ENCODE assay signal across 1 cellular context in genomic region chr20:23620670-23621386, GRCh38.
TF ChIP-seq lines count a peak whose summit lies in the region.
"Not testable (repeated sequence)": the region's sequence is repeated elsewhere in the genome, so short reads cannot be mapped to it uniquely, and the experiment has no call there.

No MANE protein-coding gene starts in this region.

TF ChIP-seq in HepG2, 621 proteins besides CTCF, POLR2A, EP300 and RAD21 (continued from another document and continues in another):
- 0 out of 2 replicates have a peak, but pooled peaks have one; percentile 64 for TF ChIP-seq ZNF720 (CRISPR knock-in tag; IDR thresholded peaks at IDR 0.05)
- TF ChIP-seq ZMYM4 (CRISPR knock-in tag; IDR thresholded peaks at IDR 0.05) = peak; percentile 90
- TF ChIP-seq DZIP1 (CRISPR knock-in tag; IDR thresholded peaks at IDR 0.05) = 0 out of 2 replicates have a peak, but pooled peaks have one; percentile 54
- peak; percentile 86 for TF ChIP-seq PITX1 (CRISPR knock-in tag; IDR thresholded peaks at IDR 0.05)
- not testable (repeated sequence) for TF ChIP-seq ATF7, FOXA1 (IDR thresholded peaks at IDR 0.05)
- 0 out of 2 replicates have a peak, but pooled peaks have one; percentile 38 for TF ChIP-seq ATF7 (CRISPR knock-in tag; IDR thresholded peaks at IDR 0.05)
- peak; percentile 65; the same call in 1 of the 2 replicates for TF ChIP-seq RCOR2 (CRISPR knock-in tag; IDR thresholded peaks at IDR 0.05)
- TF ChIP-seq, protein P1, sequence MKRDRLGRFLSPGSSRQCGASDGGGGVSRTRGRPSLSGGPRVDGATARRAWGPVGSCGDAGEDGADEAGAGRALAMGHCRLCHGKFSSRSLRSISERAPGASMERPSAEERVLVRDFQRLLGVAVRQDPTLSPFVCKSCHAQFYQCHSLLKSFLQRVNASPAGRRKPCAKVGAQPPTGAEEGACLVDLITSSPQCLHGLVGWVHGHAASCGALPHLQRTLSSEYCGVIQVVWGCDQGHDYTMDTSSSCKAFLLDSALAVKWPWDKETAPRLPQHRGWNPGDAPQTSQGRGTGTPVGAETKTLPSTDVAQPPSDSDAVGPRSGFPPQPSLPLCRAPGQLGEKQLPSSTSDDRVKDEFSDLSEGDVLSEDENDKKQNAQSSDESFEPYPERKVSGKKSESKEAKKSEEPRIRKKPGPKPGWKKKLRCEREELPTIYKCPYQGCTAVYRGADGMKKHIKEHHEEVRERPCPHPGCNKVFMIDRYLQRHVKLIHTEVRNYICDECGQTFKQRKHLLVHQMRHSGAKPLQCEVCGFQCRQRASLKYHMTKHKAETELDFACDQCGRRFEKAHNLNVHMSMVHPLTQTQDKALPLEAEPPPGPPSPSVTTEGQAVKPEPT (CRISPR knock-in tag; IDR thresholded peaks at IDR 0.05; ENCODE audit: low read depth) = 0 out of 2 replicates have a peak, but pooled peaks have one; percentile 49
- TF ChIP-seq, protein P2, sequence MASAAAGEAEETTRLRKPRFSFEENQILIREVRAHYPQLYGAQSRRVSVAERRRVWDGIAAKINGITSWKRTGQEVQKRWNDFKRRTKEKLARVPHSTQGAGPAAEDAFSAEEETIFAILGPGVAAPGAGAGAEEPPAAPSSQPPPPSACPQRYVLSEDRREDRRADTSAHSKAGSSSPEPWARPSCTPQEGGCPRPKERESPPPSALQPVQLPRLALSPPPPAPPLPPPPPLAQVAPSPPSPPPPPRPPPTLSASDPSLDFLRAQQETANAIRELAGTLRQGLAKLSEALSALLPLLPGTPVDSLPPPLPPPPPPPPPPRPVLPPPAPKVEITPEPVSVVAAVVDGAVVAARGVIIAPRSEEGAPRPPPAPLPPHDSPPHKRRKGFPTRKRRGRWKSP (CRISPR knock-in tag; IDR thresholded peaks at IDR 0.05) = 0 out of 2 replicates have a peak, but pooled peaks have one; percentile 56
- TF ChIP-seq, protein P3, sequence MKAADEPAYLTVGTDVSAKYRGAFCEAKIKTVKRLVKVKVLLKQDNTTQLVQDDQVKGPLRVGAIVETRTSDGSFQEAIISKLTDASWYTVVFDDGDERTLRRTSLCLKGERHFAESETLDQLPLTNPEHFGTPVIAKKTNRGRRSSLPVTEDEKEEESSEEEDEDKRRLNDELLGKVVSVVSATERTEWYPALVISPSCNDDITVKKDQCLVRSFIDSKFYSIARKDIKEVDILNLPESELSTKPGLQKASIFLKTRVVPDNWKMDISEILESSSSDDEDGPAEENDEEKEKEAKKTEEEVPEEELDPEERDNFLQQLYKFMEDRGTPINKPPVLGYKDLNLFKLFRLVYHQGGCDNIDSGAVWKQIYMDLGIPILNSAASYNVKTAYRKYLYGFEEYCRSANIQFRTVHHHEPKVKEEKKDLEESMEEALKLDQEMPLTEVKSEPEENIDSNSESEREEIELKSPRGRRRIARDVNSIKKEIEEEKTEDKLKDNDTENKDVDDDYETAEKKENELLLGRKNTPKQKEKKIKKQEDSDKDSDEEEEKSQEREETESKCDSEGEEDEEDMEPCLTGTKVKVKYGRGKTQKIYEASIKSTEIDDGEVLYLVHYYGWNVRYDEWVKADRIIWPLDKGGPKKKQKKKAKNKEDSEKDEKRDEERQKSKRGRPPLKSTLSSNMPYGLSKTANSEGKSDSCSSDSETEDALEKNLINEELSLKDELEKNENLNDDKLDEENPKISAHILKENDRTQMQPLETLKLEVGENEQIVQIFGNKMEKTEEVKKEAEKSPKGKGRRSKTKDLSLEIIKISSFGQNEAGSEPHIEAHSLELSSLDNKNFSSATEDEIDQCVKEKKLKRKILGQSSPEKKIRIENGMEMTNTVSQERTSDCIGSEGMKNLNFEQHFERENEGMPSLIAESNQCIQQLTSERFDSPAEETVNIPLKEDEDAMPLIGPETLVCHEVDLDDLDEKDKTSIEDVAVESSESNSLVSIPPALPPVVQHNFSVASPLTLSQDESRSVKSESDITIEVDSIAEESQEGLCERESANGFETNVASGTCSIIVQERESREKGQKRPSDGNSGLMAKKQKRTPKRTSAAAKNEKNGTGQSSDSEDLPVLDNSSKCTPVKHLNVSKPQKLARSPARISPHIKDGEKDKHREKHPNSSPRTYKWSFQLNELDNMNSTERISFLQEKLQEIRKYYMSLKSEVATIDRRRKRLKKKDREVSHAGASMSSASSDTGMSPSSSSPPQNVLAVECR (CRISPR knock-in tag; IDR thresholded peaks at IDR 0.05; ENCODE audit: borderline replicate concordance) = peak; percentile 57; the same call in 1 of the 2 replicates
- peak; percentile 68; the same call in 1 of the 2 replicates for TF ChIP-seq MEIS2 (CRISPR knock-in tag; IDR thresholded peaks at IDR 0.05)
- peak; percentile 91 for TF ChIP-seq ZNF792 (CRISPR knock-in tag; IDR thresholded peaks at IDR 0.05)
- 0 out of 2 replicates have a peak, but pooled peaks have one; percentile 30 for TF ChIP-seq PHF8 (CRISPR knock-in tag; IDR thresholded peaks at IDR 0.05)
- TF ChIP-seq EEA1 (CRISPR knock-in tag; IDR thresholded peaks at IDR 0.05; ENCODE audit: borderline replicate concordance) = 0 out of 2 replicates have a peak, but pooled peaks have one; percentile 30
- 0 out of 2 replicates have a peak, but pooled peaks have one; percentile 37 for TF ChIP-seq ZNF563 (CRISPR knock-in tag; IDR thresholded peaks at IDR 0.05)
- peak; percentile 83 for TF ChIP-seq ZFY (CRISPR knock-in tag; IDR thresholded peaks at IDR 0.05)
- peak; percentile 48; the same call in 1 of the 2 replicates for TF ChIP-seq ELF1 (CRISPR knock-in tag; IDR thresholded peaks at IDR 0.05)
- peak; percentile 89; the same call in 1 of the 2 replicates for TF ChIP-seq ZNF264 (CRISPR knock-in tag; IDR thresholded peaks at IDR 0.05)
- 0 out of 2 replicates have a peak, but pooled peaks have one; percentile 16 for TF ChIP-seq PBX2 (CRISPR knock-in tag; IDR thresholded peaks at IDR 0.05)
- TF ChIP-seq FOXA1 (CRISPR knock-in tag; IDR thresholded peaks at IDR 0.05) = peak; percentile 96
- peak; percentile 95 for TF ChIP-seq ZNF556 (CRISPR knock-in tag; IDR thresholded peaks at IDR 0.05; ENCODE audit: borderline replicate concordance)
- peak; percentile 59; the same call in 1 of the 2 replicates for TF ChIP-seq REPIN1 (CRISPR knock-in tag; IDR thresholded peaks at IDR 0.05; ENCODE audit: borderline replicate concordance, low read depth)
- TF ChIP-seq ISL2 (CRISPR knock-in tag; IDR thresholded peaks at IDR 0.05) = peak; percentile 57; the same call in 1 of the 2 replicates
- TF ChIP-seq ZNF839 (CRISPR knock-in tag; IDR thresholded peaks at IDR 0.05; ENCODE audit: borderline replicate concordance) = peak; percentile 52; the same call in 1 of the 2 replicates
- 0 out of 2 replicates have a peak, but pooled peaks have one; percentile 30 for TF ChIP-seq DMTF1 (CRISPR knock-in tag; IDR thresholded peaks at IDR 0.05)
- peak; percentile 67 for TF ChIP-seq TFDP1 (CRISPR knock-in tag; IDR thresholded peaks at IDR 0.05; ENCODE audit: borderline replicate concordance)
- peak; percentile 86; the same call in 1 of the 2 replicates for TF ChIP-seq THAP7 (CRISPR knock-in tag; IDR thresholded peaks at IDR 0.05)
- peak; percentile 83; the same call in 1 of the 2 replicates for TF ChIP-seq RXRA (CRISPR knock-in tag; IDR thresholded peaks at IDR 0.05)
- TF ChIP-seq ZZZ3 (CRISPR knock-in tag; IDR thresholded peaks at IDR 0.05; ENCODE audit: borderline replicate concordance) = 0 out of 2 replicates have a peak, but pooled peaks have one; percentile 29
- TF ChIP-seq, protein P4, sequence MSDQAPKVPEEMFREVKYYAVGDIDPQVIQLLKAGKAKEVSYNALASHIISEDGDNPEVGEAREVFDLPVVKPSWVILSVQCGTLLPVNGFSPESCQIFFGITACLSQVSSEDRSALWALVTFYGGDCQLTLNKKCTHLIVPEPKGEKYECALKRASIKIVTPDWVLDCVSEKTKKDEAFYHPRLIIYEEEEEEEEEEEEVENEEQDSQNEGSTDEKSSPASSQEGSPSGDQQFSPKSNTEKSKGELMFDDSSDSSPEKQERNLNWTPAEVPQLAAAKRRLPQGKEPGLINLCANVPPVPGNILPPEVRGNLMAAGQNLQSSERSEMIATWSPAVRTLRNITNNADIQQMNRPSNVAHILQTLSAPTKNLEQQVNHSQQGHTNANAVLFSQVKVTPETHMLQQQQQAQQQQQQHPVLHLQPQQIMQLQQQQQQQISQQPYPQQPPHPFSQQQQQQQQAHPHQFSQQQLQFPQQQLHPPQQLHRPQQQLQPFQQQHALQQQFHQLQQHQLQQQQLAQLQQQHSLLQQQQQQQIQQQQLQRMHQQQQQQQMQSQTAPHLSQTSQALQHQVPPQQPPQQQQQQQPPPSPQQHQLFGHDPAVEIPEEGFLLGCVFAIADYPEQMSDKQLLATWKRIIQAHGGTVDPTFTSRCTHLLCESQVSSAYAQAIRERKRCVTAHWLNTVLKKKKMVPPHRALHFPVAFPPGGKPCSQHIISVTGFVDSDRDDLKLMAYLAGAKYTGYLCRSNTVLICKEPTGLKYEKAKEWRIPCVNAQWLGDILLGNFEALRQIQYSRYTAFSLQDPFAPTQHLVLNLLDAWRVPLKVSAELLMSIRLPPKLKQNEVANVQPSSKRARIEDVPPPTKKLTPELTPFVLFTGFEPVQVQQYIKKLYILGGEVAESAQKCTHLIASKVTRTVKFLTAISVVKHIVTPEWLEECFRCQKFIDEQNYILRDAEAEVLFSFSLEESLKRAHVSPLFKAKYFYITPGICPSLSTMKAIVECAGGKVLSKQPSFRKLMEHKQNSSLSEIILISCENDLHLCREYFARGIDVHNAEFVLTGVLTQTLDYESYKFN (CRISPR knock-in tag; conservative IDR thresholded peaks at IDR 0.05) = peak; percentile 86
- 0 out of 2 replicates have a peak, but pooled peaks have one; percentile 50 for TF ChIP-seq ZNF230 (CRISPR knock-in tag; IDR thresholded peaks at IDR 0.05)
- TF ChIP-seq ZNF34 (CRISPR knock-in tag; IDR thresholded peaks at IDR 0.05; ENCODE audit: borderline replicate concordance) = peak; percentile 71; the same call in 1 of the 2 replicates
